Comparison of ENCODE assay signal across 39 cellular contexts in genomic region chr14:31221266-31221665, GRCh38.
"Had no signal": no experiment of that assay in that cellular context is flagged by ENCODE, and none has a peak within 500 bp of the region (broad histone marks: within the 10 kb centered on the region; RNA-seq: fewer than 3 reads in every experiment).

No MANE protein-coding gene starts in this region.

- H3K27ac ChIP-seq: adrenal gland, ascending aorta, body of pancreas, brain microvascular endothelial cell, breast epithelium, cardiac muscle cell had no signal

- H3K9me3 ChIP-seq: adrenal gland, ascending aorta, body of pancreas, breast epithelium had no signal

- H3K27ac Mint-ChIP-seq: activated naive CD4-positive, alpha-beta T cell treated with anti-CD3 and anti-CD28 coated beads for 36 hours; activated naive CD4-positive, alpha-beta T cell treated with anti-CD3 and anti-CD28 coated beads, Interleukin-2, amount 10 ng/mL, durations not matched to agents 7 days and 5 days; activated naive CD4-positive, alpha-beta T cell treated with anti-CD3 and anti-CD28 coated beads, Interleukin-2, amount 50 U/mL, for 24 hours; activated naive CD4-positive, alpha-beta T cell treated with anti-CD3 and anti-CD28 coated beads, Interleukin-2, amount 50 U/mL, for 72 hours; activated naive CD8-positive, alpha-beta T cell; activated naive CD8-positive, alpha-beta T cell treated with anti-CD3 and anti-CD28 coated beads for 36 hours; activated naive CD8-positive, alpha-beta T cell treated with anti-CD3 and anti-CD28 coated beads, Interleukin-2, amount 10 ng/mL, durations not matched to agents 7 days and 5 days; activated naive CD8-positive, alpha-beta T cell treated with anti-CD3 and anti-CD28 coated beads, Interleukin-2, amount 50 U/mL, for 24 hours; activated T-cell treated with anti-CD3 and anti-CD28 coated beads, Interleukin-2, amount 50 U/mL, for 24 hours; activated T-helper 1 cell treated with anti-CD3 and anti-CD28 coated beads, Interleukin-12 subunit alpha, Interleukin-12 subunit beta, Interleukin-2, Interleukin-4 antibody, amounts not matched to agents 30 ng/mL and 10 ng/mL and 1 ng/mL, durations not matched to agents 14 hours and 24 hours and 36 hours; activated T-helper 17 cell treated with anti-CD3 and anti-CD28 coated beads, Interleukin-2, amount 50 U/mL, for 72 hours; activated T-helper 2 cell treated with anti-CD3 and anti-CD28 coated beads, Interferon-gamma antibody, Interleukin-2, Interleukin-4, amounts not matched to agents 10 μg/mL and 5 μg/mL and 100 μg/mL, durations not matched to agents 14 hours and 24 hours and 36 hours; brain had no signal

- H3K4me3 ChIP-seq: adrenal gland, ascending aorta, body of pancreas, breast epithelium, cardiac muscle cell had no signal

- DNase-seq: activated effector memory CD4-positive, alpha-beta T cell treated with anti-CD3 and anti-CD28 coated beads, Interleukin-2, amount 50 U/mL, for 16 hours; activated effector memory CD4-positive, alpha-beta T cell treated with Interleukin-2 at 50 U/mL for 16 hours; activated gamma-delta T cell; activated gamma-delta T cell treated with Interleukin-2 at 50 U/mL for 16 hours; activated naive CD4-positive, alpha-beta T cell; activated naive CD4-positive, alpha-beta T cell treated with anti-CD3 and anti-CD28 coated beads for 36 hours; activated naive CD4-positive, alpha-beta T cell treated with anti-CD3 and anti-CD28 coated beads, Interleukin-2, amount 10 ng/mL, durations not matched to agents 7 days and 5 days; activated naive CD4-positive, alpha-beta T cell treated with anti-CD3 and anti-CD28 coated beads, Interleukin-2, amount 50 U/mL, for 16 hours; activated naive CD4-positive, alpha-beta T cell treated with Interleukin-2 at 50 U/mL for 16 hours; activated naive CD8-positive, alpha-beta T cell treated with anti-CD3 and anti-CD28 coated beads for 36 hours; activated naive CD8-positive, alpha-beta T cell treated with anti-CD3 and anti-CD28 coated beads, Interleukin-2, amount 10 ng/mL, durations not matched to agents 7 days and 5 days; activated naive CD8-positive, alpha-beta T cell treated with anti-CD3 and anti-CD28 coated beads, Interleukin-2, amount 50 U/mL, for 24 hours; activated T-cell treated with anti-CD3 and anti-CD28 coated beads, Interleukin-2, amount 50 U/mL, for 1 hour; activated T-cell treated with anti-CD3 and anti-CD28 coated beads, Interleukin-2, amount 50 U/mL, for 24 hours; activated T-cell treated with anti-CD3 and anti-CD28 coated beads, Interleukin-2, amount 50 U/mL, for 4 hours; activated T-cell treated with anti-CD3 and anti-CD28 coated beads, Interleukin-2, amount 50 U/mL, for 48 hours; adrenal gland; amniotic stem cell; amygdala; anterior cingulate cortex; aorta; body of pancreas; brain microvascular endothelial cell; caudate nucleus; central memory CD4-positive, alpha-beta T cell; cerebellar nuclear complex had no signal

- H3K27me3 Mint-ChIP-seq: activated naive CD4-positive, alpha-beta T cell treated with anti-CD3 and anti-CD28 coated beads, Interleukin-2, amount 50 U/mL, for 24 hours; activated naive CD8-positive, alpha-beta T cell; activated naive CD8-positive, alpha-beta T cell treated with anti-CD3 and anti-CD28 coated beads for 36 hours; activated naive CD8-positive, alpha-beta T cell treated with anti-CD3 and anti-CD28 coated beads, Interleukin-2, amount 50 U/mL, for 24 hours; activated T-cell treated with anti-CD3 and anti-CD28 coated beads, Interleukin-2, amount 50 U/mL, for 24 hours; activated T-helper 17 cell treated with anti-CD3 and anti-CD28 coated beads, Interleukin-2, amount 50 U/mL, for 72 hours; brain; central memory CD8-positive, alpha-beta T cell had no signal

- H3K4me3 Mint-ChIP-seq: activated naive CD4-positive, alpha-beta T cell treated with anti-CD3 and anti-CD28 coated beads for 36 hours; activated naive CD4-positive, alpha-beta T cell treated with anti-CD3 and anti-CD28 coated beads, Interleukin-2, amount 10 ng/mL, durations not matched to agents 7 days and 5 days; activated naive CD4-positive, alpha-beta T cell treated with anti-CD3 and anti-CD28 coated beads, Interleukin-2, amount 50 U/mL, for 24 hours; activated naive CD8-positive, alpha-beta T cell; activated naive CD8-positive, alpha-beta T cell treated with anti-CD3 and anti-CD28 coated beads for 36 hours; activated naive CD8-positive, alpha-beta T cell treated with anti-CD3 and anti-CD28 coated beads, Interleukin-2, amount 10 ng/mL, durations not matched to agents 7 days and 5 days; activated naive CD8-positive, alpha-beta T cell treated with anti-CD3 and anti-CD28 coated beads, Interleukin-2, amount 50 U/mL, for 24 hours; activated T-cell treated with anti-CD3 and anti-CD28 coated beads, Interleukin-2, amount 50 U/mL, for 24 hours; activated T-cell treated with anti-CD3 and anti-CD28 coated beads, Interleukin-2, amount 50 U/mL, for 4 hours; activated T-helper 1 cell treated with anti-CD3 and anti-CD28 coated beads, Interleukin-12 subunit alpha, Interleukin-12 subunit beta, Interleukin-2, Interleukin-4 antibody, amounts not matched to agents 30 ng/mL and 10 ng/mL and 1 ng/mL, durations not matched to agents 14 hours and 24 hours and 36 hours; activated T-helper 17 cell treated with anti-CD3 and anti-CD28 coated beads, Interleukin-2, amount 50 U/mL, for 72 hours; brain; central memory CD8-positive, alpha-beta T cell had no signal

- H3K9me3 Mint-ChIP-seq: activated naive CD4-positive, alpha-beta T cell treated with anti-CD3 and anti-CD28 coated beads for 36 hours; activated naive CD4-positive, alpha-beta T cell treated with anti-CD3 and anti-CD28 coated beads, Interleukin-2, amount 10 ng/mL, durations not matched to agents 7 days and 5 days; activated naive CD4-positive, alpha-beta T cell treated with anti-CD3 and anti-CD28 coated beads, Interleukin-2, amount 50 U/mL, for 24 hours; activated naive CD4-positive, alpha-beta T cell treated with anti-CD3 and anti-CD28 coated beads, Interleukin-2, amount 50 U/mL, for 72 hours; activated naive CD8-positive, alpha-beta T cell treated with anti-CD3 and anti-CD28 coated beads for 36 hours; activated naive CD8-positive, alpha-beta T cell treated with anti-CD3 and anti-CD28 coated beads, Interleukin-2, amount 10 ng/mL, durations not matched to agents 7 days and 5 days; activated naive CD8-positive, alpha-beta T cell treated with anti-CD3 and anti-CD28 coated beads, Interleukin-2, amount 50 U/mL, for 24 hours; activated T-cell treated with anti-CD3 and anti-CD28 coated beads, Interleukin-2, amount 50 U/mL, for 24 hours; activated T-cell treated with anti-CD3 and anti-CD28 coated beads, Interleukin-2, amount 50 U/mL, for 4 hours; activated T-helper 1 cell treated with anti-CD3 and anti-CD28 coated beads, Interleukin-12 subunit alpha, Interleukin-12 subunit beta, Interleukin-2, Interleukin-4 antibody, amounts not matched to agents 30 ng/mL and 10 ng/mL and 1 ng/mL, durations not matched to agents 14 hours and 24 hours and 36 hours; activated T-helper 17 cell treated with anti-CD3 and anti-CD28 coated beads, Interleukin-2, amount 50 U/mL, for 72 hours; activated T-helper 2 cell treated with anti-CD3 and anti-CD28 coated beads, Interferon-gamma antibody, Interleukin-2, Interleukin-4, amounts not matched to agents 10 μg/mL and 5 μg/mL and 100 μg/mL, durations not matched to agents 14 hours and 24 hours and 36 hours; central memory CD8-positive, alpha-beta T cell had no signal

- H3K4me1 Mint-ChIP-seq: activated naive CD4-positive, alpha-beta T cell treated with anti-CD3 and anti-CD28 coated beads, Interleukin-2, amount 10 ng/mL, durations not matched to agents 7 days and 5 days; activated naive CD4-positive, alpha-beta T cell treated with anti-CD3 and anti-CD28 coated beads, Interleukin-2, amount 50 U/mL, for 24 hours; activated naive CD8-positive, alpha-beta T cell treated with anti-CD3 and anti-CD28 coated beads for 36 hours; activated naive CD8-positive, alpha-beta T cell treated with anti-CD3 and anti-CD28 coated beads, Interleukin-2, amount 10 ng/mL, durations not matched to agents 7 days and 5 days; activated naive CD8-positive, alpha-beta T cell treated with anti-CD3 and anti-CD28 coated beads, Interleukin-2, amount 50 U/mL, for 24 hours; activated T-helper 17 cell treated with anti-CD3 and anti-CD28 coated beads, Interleukin-2, amount 50 U/mL, for 72 hours; brain; central memory CD8-positive, alpha-beta T cell had no signal

- H3K36me3 ChIP-seq: adrenal gland, ascending aorta, brain microvascular endothelial cell, breast epithelium, cardiac muscle cell had no signal

- ATAC-seq: activated naive CD4-positive, alpha-beta T cell treated with anti-CD3 and anti-CD28 coated beads, Interleukin-2, amount 50 U/mL, for 72 hours; activated naive CD8-positive, alpha-beta T cell treated with anti-CD3 and anti-CD28 coated beads, Interleukin-2, amount 50 U/mL, for 24 hours; activated T-cell treated with anti-CD3 and anti-CD28 coated beads, Interleukin-2, amount 50 U/mL, for 4 hours; activated T-helper 17 cell treated with anti-CD3 and anti-CD28 coated beads, Interleukin-2, amount 50 U/mL, for 72 hours; body of pancreas had no signal

- H3K36me3 Mint-ChIP-seq: activated naive CD4-positive, alpha-beta T cell treated with anti-CD3 and anti-CD28 coated beads, Interleukin-2, amount 10 ng/mL, durations not matched to agents 7 days and 5 days; activated naive CD4-positive, alpha-beta T cell treated with anti-CD3 and anti-CD28 coated beads, Interleukin-2, amount 50 U/mL, for 24 hours; activated naive CD4-positive, alpha-beta T cell treated with anti-CD3 and anti-CD28 coated beads, Interleukin-2, amount 50 U/mL, for 72 hours; activated naive CD8-positive, alpha-beta T cell; activated naive CD8-positive, alpha-beta T cell treated with anti-CD3 and anti-CD28 coated beads for 36 hours; activated naive CD8-positive, alpha-beta T cell treated with anti-CD3 and anti-CD28 coated beads, Interleukin-2, amount 10 ng/mL, durations not matched to agents 7 days and 5 days; brain had no signal

- H3K4me1 ChIP-seq: adrenal gland, ascending aorta, body of pancreas, breast epithelium had no signal

- FAIRE-seq: astrocyte, bronchial epithelial cell had no signal

- H3K27me3 ChIP-seq: adrenal gland, ascending aorta, body of pancreas, brain microvascular endothelial cell, breast epithelium, cardiac muscle cell had no signal
